In genomic region chr9:34010979-34011378, GRCh38 we compare ENCODE assay signal across 9 cellular contexts. TPM values are rescaled to one million over a fixed set of nuclear protein-coding genes. Genes with fewer than 3 reads are reported as not detected.
DNase-seq lines count a peak whose midpoint lies in the region; ATAC-seq, FAIRE-seq and TF ChIP-seq lines count a peak whose summit lies in the region.
"Had no signal": no experiment of that assay in that cellular context is flagged by ENCODE, and none has a peak within 500 bp of the region (broad histone marks: within the 10 kb centered on the region; RNA-seq: fewer than 3 reads in every experiment).

No MANE protein-coding gene starts in this region.

- no peak overlapping the region for H3K4me2 ChIP-seq in endothelial cell of umbilical vein (ENCODE audit: insufficient read depth, low read length)

- dilution Hi-C loops in endothelial cell of umbilical vein (cut with MboI; ENCODE audit: extremely low pct_ligation_motif_present, low sequenced_read_pairs) = no loop called here

- H3K4me1 ChIP-seq in heart right ventricle = no peaks in the 10 kb centered on the region
- H3K4me1 ChIP-seq in endothelial cell of umbilical vein (ENCODE audit: control insufficient read depth, extremely low read depth, insufficient read depth, low read length) = no peaks in the 10 kb centered on the region
- no peaks in the 10 kb centered on the region for H3K4me1 ChIP-seq in thoracic aorta (ENCODE audit: control insufficient read depth in 1 of 2, low read depth in 2 of 2)
- H3K4me1 ChIP-seq: left lung had no signal

- no peaks in the 10 kb centered on the region for H3K27me3 ChIP-seq in heart right ventricle
- H3K27me3 ChIP-seq in endothelial cell of umbilical vein (ENCODE audit: control insufficient read depth in 2 of 2, insufficient read depth in 2 of 2, low read length in 2 of 2) = no peaks in the 10 kb centered on the region
- no peaks in the 10 kb centered on the region for H3K27me3 ChIP-seq in thoracic aorta (replicated peaks; ENCODE audit: insufficient read depth)
- H3K27me3 ChIP-seq: left lung had no signal

- H3K79me2 ChIP-seq in endothelial cell of umbilical vein (ENCODE audit: control insufficient read depth, insufficient read depth, low read length) = peaks cover 10% of the 10 kb centered on the region

- DNase-seq in heart right ventricle (no peak), left cardiac atrium (no peak), NCI-H1694 treated with DMSO at 0.1 percent for 48 hours (lab: John Stamatoyannopoulos, UW) (peak; percentile 55), endothelial cell of umbilical vein (ENCODE audit: low read depth, low spot score) (peak; percentile 27), thoracic aorta (ENCODE audit: low spot score) (no peak), MV-4-11 (lab: John Stamatoyannopoulos, UW) (no peak), NCI-H146 treated with DMSO at 0.1 percent for 48 hours (lab: John Stamatoyannopoulos, UW; ENCODE audit: unreplicated experiment) (no peak)
- DNase-seq: left lung had no signal

- POLR2A ChIA-PET in endothelial cell of umbilical vein (lab: Charles Lee) = no interaction called here

- no peak overlapping the region for H3K4me3 ChIP-seq in heart right ventricle
- no peak overlapping the region for H3K4me3 ChIP-seq in endothelial cell of umbilical vein (replicated peaks in 1 of 3; ENCODE audit: insufficient read depth in 1 of 3, low read depth in 1 of 3, low read length in 3 of 3)
- no peak overlapping the region for H3K4me3 ChIP-seq in thoracic aorta
- H3K4me3 ChIP-seq: left lung had no signal

- WGBS in heart right ventricle, 2 donors = 81 to 85% methylated on average over 4 of the region's 4 CpGs

- BruUV-seq in endothelial cell of umbilical vein (replicated peaks; lab: Mats Ljungman, UMichigan) = no TSS peak

- no peak overlapping the region for H3K9ac ChIP-seq in endothelial cell of umbilical vein (replicated peaks; ENCODE audit: extremely low read depth, insufficient read depth, low read length)

- peak in 6 of 9 donors; percentile 28 to 51 (median 38) for TF ChIP-seq CTCF in heart right ventricle (IDR thresholded peaks at IDR 0.05)
- peak in 1 of 2 donors; percentile 10 for TF ChIP-seq CTCF in endothelial cell of umbilical vein (IDR thresholded peaks at IDR 0.05; ENCODE audit: extremely low read depth in 1 of 2, insufficient read depth in 1 of 2, low read depth in 1 of 2, low read length in 2 of 2)
- peak; percentile 16 for TF ChIP-seq CTCF in thoracic aorta (IDR thresholded peaks at IDR 0.05)

- no peaks in the 10 kb centered on the region for H3K9me3 ChIP-seq in heart right ventricle
- H3K9me3 ChIP-seq in endothelial cell of umbilical vein (replicated peaks; ENCODE audit: control insufficient read depth, insufficient read depth, low read length) = no peaks in the 10 kb centered on the region
- H3K9me3 ChIP-seq in thoracic aorta = no peaks in the 10 kb centered on the region
- H3K9me3 ChIP-seq: left lung had no signal

- no peaks in the 10 kb centered on the region for H4K20me1 ChIP-seq in endothelial cell of umbilical vein (replicated peaks; ENCODE audit: control insufficient read depth, extremely low read depth, insufficient read depth, low read length)

- no peaks in the 10 kb centered on the region for H3K9me1 ChIP-seq in endothelial cell of umbilical vein (replicated peaks; ENCODE audit: control insufficient read depth, extremely low read depth, insufficient read depth, low read length)

- CTCF ChIA-PET in endothelial cell of umbilical vein (lab: Charles Lee) = interaction anchor here (1.1 to 5.3 kb wide), 5 partner anchors 12 to 241 kb away, joined by 3 to 49 read pairs (median 3); no protein-coding TSS in a partner anchor

- TF ChIP-seq POLR2A in endothelial cell of umbilical vein (IDR thresholded peaks at IDR 0.05; ENCODE audit: low read depth, low read length) = no peak

- H3K27ac ChIP-seq in heart right ventricle (no peak overlapping the region), endothelial cell of umbilical vein (ENCODE audit: insufficient read depth, low read depth, low read length) (no peak overlapping the region), thoracic aorta (no peak overlapping the region)
- H3K27ac ChIP-seq: left lung had no signal

- H3K36me3 ChIP-seq in heart right ventricle (peaks cover 0 to 82% (median 0%) of the 10 kb centered on the region in 9 donors), endothelial cell of umbilical vein (ENCODE audit: control insufficient read depth in 2 of 2, extremely low read depth in 1 of 2, insufficient read depth in 2 of 2, low read length in 2 of 2) (peaks cover 2 to 7% of the 10 kb centered on the region in 2 experiments), thoracic aorta (peaks cover 13% of the 10 kb centered on the region)

- intact Hi-C loops in heart right ventricle (cut with DNase I) (loop anchor here in 3 of 10 donors (2.0 to 10.0 kb wide), 3 partner anchors 64 to 244 kb away; no protein-coding TSS in a partner anchor), left cardiac atrium (cut with DNase I) (loop anchor here in 1 of 2 donors (5.0 kb wide), 1 partner anchor 61 kb away; no protein-coding TSS in a partner anchor), endothelial cell of umbilical vein (cut with micrococcal nuclease) (loop anchor here (1.0 kb wide), 1 partner anchor 63 kb away; no protein-coding TSS in a partner anchor)

- H2AFZ ChIP-seq in endothelial cell of umbilical vein (ENCODE audit: low read depth, low read length) = no peak overlapping the region

- ATAC-seq in heart right ventricle (no peak), left cardiac atrium (no peak), thoracic aorta (ENCODE audit: insufficient number of reproducible peaks, low FRiP score, low read depth) (no peak), HG03025 (IDR thresholded peaks at IDR 0.05; ENCODE audit: low FRiP score, unreplicated experiment) (no peak)
- ATAC-seq: left lung had no signal

- FAIRE-seq in endothelial cell of umbilical vein (lab: Jason Lieb, UNC) = no peak

TF ChIP-seq in endothelial cell of umbilical vein, 7 proteins besides CTCF, POLR2A, EP300 and RAD21:
- TF ChIP-seq, protein P1, sequence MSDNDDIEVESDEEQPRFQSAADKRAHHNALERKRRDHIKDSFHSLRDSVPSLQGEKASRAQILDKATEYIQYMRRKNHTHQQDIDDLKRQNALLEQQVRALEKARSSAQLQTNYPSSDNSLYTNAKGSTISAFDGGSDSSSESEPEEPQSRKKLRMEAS (IDR thresholded peaks at IDR 0.05; ENCODE audit: insufficient read depth, insufficient read length) = no peak
- TF ChIP-seq GATA2 (IDR thresholded peaks at IDR 0.05; ENCODE audit: insufficient read depth, insufficient read length, low read depth, low read length) (no peak), EZH2 (IDR thresholded peaks at IDR 0.05; ENCODE audit: borderline replicate concordance, low read depth, low read length, severe bottlenecking) (no peak), MYC (IDR thresholded peaks at IDR 0.05; ENCODE audit: low read depth, low read length) (no peak), POLR2AphosphoS5 (IDR thresholded peaks at IDR 0.05; ENCODE audit: insufficient read depth, low read depth, low read length) (no peak), FOS (IDR thresholded peaks at IDR 0.05; ENCODE audit: borderline replicate concordance, insufficient read depth, low read length) (no peak), JUN (IDR thresholded peaks at IDR 0.05; ENCODE audit: borderline replicate concordance, insufficient read depth, insufficient read length, low read depth) (no peak)

RNA-seq across cellular contexts. Expression of gene UBAP2, which starts 37.7 kb away (rescaled TPM):
- 10 to 100 TPM; 23.5 to 36.9 (median 27.9) TPM for total RNA-seq in heart right ventricle
- polyA plus RNA-seq in heart right ventricle = 10 to 100 TPM; 11.7 to 20.1 TPM
- 10 to 100 TPM; 21.7 to 23.0 TPM for total RNA-seq in left cardiac atrium
- 54.1 and 55.8 TPM in 2 replicates for total RNA-seq in endothelial cell of umbilical vein
- polyA plus RNA-seq in endothelial cell of umbilical vein = 43.2 and 43.3 TPM in 2 replicates
- 23.8 and 25.5 TPM in 2 replicates for polyA plus RNA-seq in endothelial cell of umbilical vein (2011; cell fraction: cytosol; rRNA removed)
- polyA plus RNA-seq in endothelial cell of umbilical vein (2011; cell fraction: nucleus; rRNA removed) = 71.5 and 72.8 TPM in 2 replicates
- 35.5 and 35.9 TPM in 2 replicates for polyA plus RNA-seq in endothelial cell of umbilical vein (2012)
- polyA minus RNA-seq in endothelial cell of umbilical vein = 33.5 and 33.7 TPM in 2 replicates
- polyA minus RNA-seq in endothelial cell of umbilical vein (2011; cell fraction: cytosol; rRNA and poly(A)+ RNA removed) = 25.2 TPM
- polyA minus RNA-seq in endothelial cell of umbilical vein (2011; cell fraction: nucleus; rRNA and poly(A)+ RNA removed) = 49.4 and 61.2 TPM in 2 replicates
- 10 to 100 TPM; 21.3 to 29.9 TPM for total RNA-seq in thoracic aorta

Comparison
In these comparisons a context has a peak if more than half of its experiments do, and no peak if none do; other contexts are left out.
1. DNase-seq: peak in NCI-H1694 treated with DMSO at 0.1 percent for 48 hours (single experiment) and endothelial cell of umbilical vein (single experiment); none in heart right ventricle (0 of 2), left cardiac atrium (single experiment), thoracic aorta (single experiment), MV-4-11 (single experiment) and NCI-H146 treated with DMSO at 0.1 percent for 48 hours (single experiment).